8 cellular contexts compared by ENCODE assay signal in the genomic region with DNA sequence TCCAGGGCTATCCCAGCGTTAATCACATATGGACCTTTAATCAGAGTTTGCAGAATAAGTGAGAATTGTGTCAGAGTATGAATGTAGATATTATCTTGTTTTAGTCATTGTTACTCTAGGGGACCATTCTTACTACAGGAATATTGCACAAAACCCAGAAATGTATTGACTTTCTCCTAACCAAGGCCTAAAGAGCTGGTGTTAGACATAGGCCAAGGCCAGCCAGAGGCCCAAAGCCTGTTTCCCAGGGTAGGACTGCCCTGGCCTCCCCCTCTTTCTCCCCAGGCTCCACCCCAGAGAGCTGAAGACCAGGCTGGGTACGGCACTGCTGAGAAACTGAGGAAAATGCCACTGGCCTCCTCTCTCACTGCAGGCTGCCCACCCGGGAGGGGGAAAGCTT. TPM values are rescaled to one million over a fixed set of nuclear protein-coding genes. Genes with fewer than 3 reads are reported as not detected.
"Had no signal": no experiment of that assay in that cellular context is flagged by ENCODE, and none has a peak within 500 bp of the region (broad histone marks: within the 10 kb centered on the region; RNA-seq: fewer than 3 reads in every experiment).

No MANE protein-coding gene starts in this region.

- H3K4me3 ChIP-seq: GM12878 had no signal

- DNase-seq: GDM1, GF-D8 had no signal

- FAIRE-seq: G401.6, GM12878, GM12891, GM12892, GM18507, GM19239 had no signal

- ATAC-seq: GM12878 had no signal

RNA-seq across cellular contexts. Expression of a gene that starts 55.0 kb away (rescaled TPM):
- total RNA-seq: GM12878 had no signal
- polyA plus RNA-seq: GM12878 had no signal
